1 cellular context compared by ENCODE assay signal in genomic region chr22:37601540-37602442, GRCh38.
A peak's percentile ranks its signal among the peaks of the same experiment; 100 is the strongest.
TF ChIP-seq lines count a peak whose summit lies in the region.

No MANE protein-coding gene starts in this region.

TF ChIP-seq in GM23338, 12 proteins besides CTCF, POLR2A, EP300 and RAD21 (continued from another document):
- TF ChIP-seq, protein P1, sequence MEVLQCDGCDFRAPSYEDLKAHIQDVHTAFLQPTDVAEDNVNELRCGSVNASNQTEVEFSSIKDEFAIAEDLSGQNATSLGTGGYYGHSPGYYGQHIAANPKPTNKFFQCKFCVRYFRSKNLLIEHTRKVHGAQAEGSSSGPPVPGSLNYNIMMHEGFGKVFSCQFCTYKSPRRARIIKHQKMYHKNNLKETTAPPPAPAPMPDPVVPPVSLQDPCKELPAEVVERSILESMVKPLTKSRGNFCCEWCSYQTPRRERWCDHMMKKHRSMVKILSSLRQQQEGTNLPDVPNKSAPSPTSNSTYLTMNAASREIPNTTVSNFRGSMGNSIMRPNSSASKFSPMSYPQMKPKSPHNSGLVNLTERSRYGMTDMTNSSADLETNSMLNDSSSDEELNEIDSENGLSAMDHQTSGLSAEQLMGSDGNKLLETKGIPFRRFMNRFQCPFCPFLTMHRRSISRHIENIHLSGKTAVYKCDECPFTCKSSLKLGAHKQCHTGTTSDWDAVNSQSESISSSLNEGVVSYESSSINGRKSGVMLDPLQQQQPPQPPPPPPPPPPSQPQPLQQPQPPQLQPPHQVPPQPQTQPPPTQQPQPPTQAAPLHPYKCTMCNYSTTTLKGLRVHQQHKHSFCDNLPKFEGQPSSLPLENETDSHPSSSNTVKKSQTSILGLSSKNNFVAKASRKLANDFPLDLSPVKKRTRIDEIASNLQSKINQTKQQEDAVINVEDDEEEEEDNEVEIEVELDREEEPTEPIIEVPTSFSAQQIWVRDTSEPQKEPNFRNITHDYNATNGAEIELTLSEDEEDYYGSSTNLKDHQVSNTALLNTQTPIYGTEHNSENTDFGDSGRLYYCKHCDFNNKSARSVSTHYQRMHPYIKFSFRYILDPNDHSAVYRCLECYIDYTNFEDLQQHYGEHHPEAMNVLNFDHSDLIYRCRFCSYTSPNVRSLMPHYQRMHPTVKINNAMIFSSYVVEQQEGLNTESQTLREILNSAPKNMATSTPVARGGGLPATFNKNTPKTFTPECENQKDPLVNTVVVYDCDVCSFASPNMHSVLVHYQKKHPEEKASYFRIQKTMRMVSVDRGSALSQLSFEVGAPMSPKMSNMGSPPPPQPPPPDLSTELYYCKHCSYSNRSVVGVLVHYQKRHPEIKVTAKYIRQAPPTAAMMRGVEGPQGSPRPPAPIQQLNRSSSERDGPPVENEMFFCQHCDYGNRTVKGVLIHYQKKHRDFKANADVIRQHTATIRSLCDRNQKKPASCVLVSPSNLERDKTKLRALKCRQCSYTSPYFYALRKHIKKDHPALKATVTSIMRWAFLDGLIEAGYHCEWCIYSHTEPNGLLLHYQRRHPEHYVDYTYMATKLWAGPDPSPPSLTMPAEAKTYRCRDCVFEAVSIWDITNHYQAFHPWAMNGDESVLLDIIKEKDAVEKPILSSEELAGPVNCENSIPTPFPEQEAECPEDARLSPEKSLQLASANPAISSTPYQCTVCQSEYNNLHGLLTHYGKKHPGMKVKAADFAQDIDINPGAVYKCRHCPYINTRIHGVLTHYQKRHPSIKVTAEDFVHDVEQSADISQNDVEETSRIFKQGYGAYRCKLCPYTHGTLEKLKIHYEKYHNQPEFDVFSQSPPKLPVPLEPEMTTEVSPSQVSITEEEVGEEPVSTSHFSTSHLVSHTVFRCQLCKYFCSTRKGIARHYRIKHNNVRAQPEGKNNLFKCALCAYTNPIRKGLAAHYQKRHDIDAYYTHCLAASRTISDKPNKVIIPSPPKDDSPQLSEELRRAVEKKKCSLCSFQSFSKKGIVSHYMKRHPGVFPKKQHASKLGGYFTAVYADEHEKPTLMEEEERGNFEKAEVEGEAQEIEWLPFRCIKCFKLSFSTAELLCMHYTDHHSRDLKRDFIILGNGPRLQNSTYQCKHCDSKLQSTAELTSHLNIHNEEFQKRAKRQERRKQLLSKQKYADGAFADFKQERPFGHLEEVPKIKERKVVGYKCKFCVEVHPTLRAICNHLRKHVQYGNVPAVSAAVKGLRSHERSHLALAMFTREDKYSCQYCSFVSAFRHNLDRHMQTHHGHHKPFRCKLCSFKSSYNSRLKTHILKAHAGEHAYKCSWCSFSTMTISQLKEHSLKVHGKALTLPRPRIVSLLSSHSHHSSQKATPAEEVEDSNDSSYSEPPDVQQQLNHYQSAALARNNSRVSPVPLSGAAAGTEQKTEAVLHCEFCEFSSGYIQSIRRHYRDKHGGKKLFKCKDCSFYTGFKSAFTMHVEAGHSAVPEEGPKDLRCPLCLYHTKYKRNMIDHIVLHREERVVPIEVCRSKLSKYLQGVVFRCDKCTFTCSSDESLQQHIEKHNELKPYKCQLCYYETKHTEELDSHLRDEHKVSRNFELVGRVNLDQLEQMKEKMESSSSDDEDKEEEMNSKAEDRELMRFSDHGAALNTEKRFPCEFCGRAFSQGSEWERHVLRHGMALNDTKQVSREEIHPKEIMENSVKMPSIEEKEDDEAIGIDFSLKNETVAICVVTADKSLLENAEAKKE (CRISPR knock-in tag; IDR thresholded peaks at IDR 0.05) = 0 out of 2 replicates have a peak, but pooled peaks have one; percentile 47
TF ChIP-seq in GM23338: peak in this region for 3.
